20 cellular contexts compared by ENCODE assay signal in the genomic region with DNA sequence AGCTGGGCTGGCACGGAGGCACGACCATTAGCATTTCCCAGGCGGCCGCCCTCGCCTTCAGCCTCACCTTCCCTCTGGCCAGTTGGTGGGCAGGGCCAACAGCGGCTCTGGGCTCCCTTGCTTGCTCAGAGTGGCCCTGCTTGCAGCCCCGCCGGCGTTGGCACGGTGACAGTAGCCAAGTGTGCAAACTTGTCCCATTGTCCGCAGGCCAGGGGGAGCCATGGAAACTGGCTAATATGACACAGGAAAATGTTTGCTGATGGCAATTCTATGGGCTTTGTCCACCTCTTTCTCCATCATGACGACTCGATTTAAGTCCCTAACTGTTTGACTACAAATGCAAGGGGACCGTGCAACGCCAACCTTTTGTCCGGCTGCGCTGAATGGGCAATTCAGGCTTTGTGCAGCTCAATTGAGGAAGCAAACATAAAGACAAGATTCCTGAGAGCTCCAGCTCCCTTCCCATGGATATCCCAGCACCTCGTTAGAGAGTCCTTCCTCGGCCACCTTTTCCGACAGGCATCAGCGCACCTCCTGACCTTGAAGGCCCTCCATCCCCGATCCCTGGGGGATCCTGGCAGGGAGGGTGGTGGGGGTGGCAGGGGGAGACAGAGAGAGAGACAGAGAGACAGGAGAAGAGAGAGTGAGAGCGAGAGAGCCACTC. TPM values are rescaled to one million over a fixed set of nuclear protein-coding genes. Genes with fewer than 3 reads are reported as not detected.
DNase-seq lines count a peak whose midpoint lies in the region; ATAC-seq and TF ChIP-seq lines count a peak whose summit lies in the region.
"Had no signal": no experiment of that assay in that cellular context is flagged by ENCODE, and none has a peak within 500 bp of the region (broad histone marks: within the 10 kb centered on the region; RNA-seq: fewer than 3 reads in every experiment).

No MANE protein-coding gene starts in this region.

- H3K9me3 Mint-ChIP-seq in type B pancreatic cell: no peaks in the 10 kb centered on the region
- H3K9me3 Mint-ChIP-seq: activated CD4-positive, alpha-beta T cell treated with anti-CD3 and anti-CD28 coated beads, Interleukin-2, amount 10 ng/mL, durations not matched to agents 7 days and 5 days; activated naive CD8-positive, alpha-beta T cell treated with anti-CD3 and anti-CD28 coated beads for 36 hours; effector memory CD8-positive, alpha-beta T cell; HFFc6; stimulated activated memory B cell treated with anti-CD40 and anti-IgM and Interleukin-4, amounts not matched to agents 10 μg/mL and 1 μg/mL and 100 μg/mL, for 72 hours had no signal

- H3K27ac Mint-ChIP-seq in type B pancreatic cell: peak overlapping the region; percentile 70
- H3K27ac Mint-ChIP-seq: activated naive CD8-positive, alpha-beta T cell treated with anti-CD3 and anti-CD28 coated beads for 36 hours; effector memory CD8-positive, alpha-beta T cell; HFFc6; stimulated activated memory B cell treated with anti-CD40 and anti-IgM and Interleukin-4, amounts not matched to agents 10 μg/mL and 1 μg/mL and 100 μg/mL, for 72 hours had no signal

- H3K4me1 ChIP-seq in lower lobe of right lung: no peaks in the 10 kb centered on the region
- H3K4me1 ChIP-seq: parathyroid adenoma had no signal

- POLR2A ChIA-PET in RWPE1 (lab: Yijun Ruan, JAX; ENCODE audit: low non-redundant PET): no interaction called here

- H3K27me3 Mint-ChIP-seq in type B pancreatic cell: peaks cover 4% of the 10 kb centered on the region
- H3K27me3 Mint-ChIP-seq: activated CD4-positive, alpha-beta T cell treated with anti-CD3 and anti-CD28 coated beads, Interleukin-2, amount 10 ng/mL, durations not matched to agents 7 days and 5 days; activated naive CD8-positive, alpha-beta T cell treated with anti-CD3 and anti-CD28 coated beads for 36 hours; effector memory CD8-positive, alpha-beta T cell had no signal

- TF ChIP-seq CTCF in lower lobe of right lung (IDR thresholded peaks at IDR 0.05): no peak
- TF ChIP-seq CTCF in type B pancreatic cell (conservative IDR thresholded peaks at IDR 0.05): no peak
- no peak for TF ChIP-seq CTCF in RWPE1 (conservative IDR thresholded peaks at IDR 0.05; ENCODE audit: low read depth)

- CTCF ChIA-PET in RWPE1 (lab: Yijun Ruan, JAX): interaction anchor here (0.6 kb wide), 1 partner anchor 753 kb away, joined by 3 read pairs; no protein-coding TSS in a partner anchor

- no peak overlapping the region for H3K27ac ChIP-seq in lower lobe of right lung
- H3K27ac ChIP-seq in RWPE1: no peak overlapping the region
- H3K27ac ChIP-seq: BLaER1 treated with 17β-estradiol and CSF1 and Interleukin-3, amounts not matched to agents 10 nM and 100 nM; parathyroid adenoma had no signal

- H3K36me3 ChIP-seq in lower lobe of right lung: no peaks in the 10 kb centered on the region
- H3K36me3 ChIP-seq: BLaER1 treated with 17β-estradiol and CSF1 and Interleukin-3, amounts not matched to agents 10 nM and 100 nM had no signal

- ATAC-seq in lower lobe of right lung (no peak), GM19023 (IDR thresholded peaks at IDR 0.05; ENCODE audit: unreplicated experiment) (no peak)
- ATAC-seq: effector memory CD8-positive, alpha-beta T cell; left cardiac atrium had no signal

- intact Hi-C loops in lower lobe of right lung (cut with DNase I): no loop called here

- H3K36me3 Mint-ChIP-seq in type B pancreatic cell: no peaks in the 10 kb centered on the region
- H3K36me3 Mint-ChIP-seq: activated naive CD8-positive, alpha-beta T cell treated with anti-CD3 and anti-CD28 coated beads for 36 hours; stimulated activated memory B cell treated with anti-CD40 and anti-IgM and Interleukin-4, amounts not matched to agents 10 μg/mL and 1 μg/mL and 100 μg/mL, for 72 hours had no signal

- peak; percentile 11 for DNase-seq in NCI-H1105 (lab: John Stamatoyannopoulos, UW)
- no peak for DNase-seq in NCI-H1105 treated with DMSO at 0.1 percent for 48 hours (lab: John Stamatoyannopoulos, UW)
- DNase-seq in anterior cingulate cortex (lab: John Stamatoyannopoulos, UW): peak in 53 of 58 donors; percentile 17 to 84 (median 59)
- DNase-seq in lower lobe of right lung: peak; percentile 67
- no peak for DNase-seq in type B pancreatic cell (ENCODE audit: extremely low spot score, unreplicated experiment)
- no peak for DNase-seq in RWPE1 (ENCODE audit: low spot score)
- no peak for DNase-seq in Kasumi-1 (lab: John Stamatoyannopoulos, UW)
- DNase-seq: activated CD4-positive, alpha-beta T cell treated with anti-CD3 and anti-CD28 coated beads, Interleukin-2, amount 10 ng/mL, durations not matched to agents 7 days and 5 days; activated naive CD8-positive, alpha-beta T cell treated with anti-CD3 and anti-CD28 coated beads for 36 hours; effector memory CD8-positive, alpha-beta T cell; HFFc6; left cardiac atrium; NCI-H446 had no signal

- peak overlapping the region; percentile 69 for H3K4me3 Mint-ChIP-seq in type B pancreatic cell
- H3K4me3 Mint-ChIP-seq: activated CD4-positive, alpha-beta T cell treated with anti-CD3 and anti-CD28 coated beads, Interleukin-2, amount 10 ng/mL, durations not matched to agents 7 days and 5 days; activated naive CD8-positive, alpha-beta T cell treated with anti-CD3 and anti-CD28 coated beads for 36 hours; effector memory CD8-positive, alpha-beta T cell; HFFc6; stimulated activated memory B cell treated with anti-CD40 and anti-IgM and Interleukin-4, amounts not matched to agents 10 μg/mL and 1 μg/mL and 100 μg/mL, for 72 hours had no signal

- H3K9me3 ChIP-seq in lower lobe of right lung: no peaks in the 10 kb centered on the region
- H3K9me3 ChIP-seq: BLaER1 treated with 17β-estradiol and CSF1 and Interleukin-3, amounts not matched to agents 10 nM and 100 nM had no signal

- H3K27me3 ChIP-seq in lower lobe of right lung (ENCODE audit: low read depth): no peaks in the 10 kb centered on the region
- H3K27me3 ChIP-seq: BLaER1 treated with 17β-estradiol and CSF1 and Interleukin-3, amounts not matched to agents 10 nM and 100 nM had no signal

- no peak overlapping the region for H3K4me3 ChIP-seq in lower lobe of right lung
- H3K4me3 ChIP-seq: BLaER1 treated with 17β-estradiol and CSF1 and Interleukin-3, amounts not matched to agents 10 nM and 100 nM; smooth muscle cell had no signal

- H3K4me1 Mint-ChIP-seq in type B pancreatic cell (ENCODE audit: unreplicated experiment): peaks cover 6% of the 10 kb centered on the region
- H3K4me1 Mint-ChIP-seq: activated CD4-positive, alpha-beta T cell treated with anti-CD3 and anti-CD28 coated beads, Interleukin-2, amount 10 ng/mL, durations not matched to agents 7 days and 5 days; activated naive CD8-positive, alpha-beta T cell treated with anti-CD3 and anti-CD28 coated beads for 36 hours; stimulated activated memory B cell treated with anti-CD40 and anti-IgM and Interleukin-4, amounts not matched to agents 10 μg/mL and 1 μg/mL and 100 μg/mL, for 72 hours had no signal

RNA-seq across cellular contexts. Expression of gene FAM181A, which starts 0.8 kb away (rescaled TPM):
- 6.4 TPM for total RNA-seq in lower lobe of right lung
- total RNA-seq in type B pancreatic cell (ENCODE audit: low replicate concordance): 1.2 TPM in 1 of 2 replicates, not detected in the other
- total RNA-seq: A172; activated CD4-positive, alpha-beta T cell treated with anti-CD3 and anti-CD28 coated beads, Interleukin-2, amount 10 ng/mL, durations not matched to agents 7 days and 5 days; activated naive CD8-positive, alpha-beta T cell treated with anti-CD3 and anti-CD28 coated beads for 36 hours; HFFc6; left cardiac atrium; M059J; smooth muscle cell had no signal

RNA-seq across cellular contexts. Expression of gene ASB2, which starts 50.0 kb away (rescaled TPM):
- total RNA-seq in lower lobe of right lung (2.4 TPM), type B pancreatic cell (ENCODE audit: low replicate concordance) (0.21 and 0.60 TPM in 2 replicates)
- total RNA-seq: A172, HFFc6, M059J had no signal

Comparison
In these comparisons a context has a peak if more than half of its experiments do, and no peak if none do; other contexts are left out.
1. DNase-seq: peak in NCI-H1105 (single experiment), anterior cingulate cortex (53 of 58) and lower lobe of right lung (single experiment); none in NCI-H1105 treated with DMSO at 0.1 percent for 48 hours (single experiment), type B pancreatic cell (single experiment), RWPE1 (single experiment) and Kasumi-1 (0 of 2).